ENCODE assay signal across 15 cellular contexts in the genomic region with DNA sequence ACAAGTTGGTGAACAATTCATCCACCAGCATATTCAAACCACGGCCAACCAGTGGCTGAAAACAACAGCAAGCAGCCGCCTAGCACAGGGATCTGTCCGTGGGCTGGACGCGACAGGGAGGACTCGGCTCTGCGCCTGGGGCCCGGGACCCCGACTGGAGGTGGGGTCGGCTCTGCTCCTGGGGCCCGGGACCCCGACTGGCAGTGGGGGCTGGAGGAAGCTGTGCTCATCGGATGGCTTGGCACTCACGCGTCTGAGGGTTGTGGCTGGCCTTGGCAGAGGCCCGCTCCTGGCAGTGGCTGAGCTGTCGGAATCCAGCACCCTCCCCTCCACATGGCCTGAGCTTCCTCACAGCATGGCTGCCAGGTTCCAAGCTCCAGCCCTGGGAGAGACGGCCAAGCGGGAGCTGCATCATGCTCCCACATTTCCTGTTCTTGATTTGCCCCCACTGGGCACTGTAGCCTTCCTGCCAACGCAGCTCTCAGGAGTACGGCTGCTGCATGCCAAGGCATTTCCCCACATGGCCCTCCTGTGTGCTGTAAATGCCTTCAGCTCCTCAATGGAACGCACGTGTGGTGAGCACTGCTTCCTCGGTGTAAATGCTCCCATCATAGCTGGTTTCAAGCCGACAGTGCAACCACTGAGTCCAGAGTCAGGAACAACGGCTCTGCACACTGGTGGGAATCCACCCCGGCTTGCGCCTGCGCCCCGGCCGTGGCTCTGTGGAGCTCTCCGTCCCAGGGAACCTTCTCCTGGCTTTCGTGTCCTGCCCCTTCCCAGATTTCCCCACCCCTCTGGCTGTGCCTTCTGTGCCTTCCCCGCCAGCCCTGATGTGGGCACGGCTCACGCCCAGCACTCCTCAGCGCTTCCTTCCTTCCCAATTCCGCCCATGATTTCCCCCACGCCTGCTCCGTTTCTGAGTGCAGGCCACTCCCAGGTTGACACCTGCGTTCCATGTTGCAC. TPM values are rescaled to one million over a fixed set of nuclear protein-coding genes. Genes with fewer than 3 reads are reported as not detected.
DNase-seq lines count a peak whose midpoint lies in the region.
"Had no signal": no experiment of that assay in that cellular context is flagged by ENCODE, and none has a peak within 500 bp of the region (broad histone marks: within the 10 kb centered on the region; RNA-seq: fewer than 3 reads in every experiment).

No MANE protein-coding gene starts in this region.

- H3K36me3 ChIP-seq in BLaER1, result no peaks in the 10 kb centered on the region

- DNase-seq in G401 (ENCODE audit: low spot score) (peak; percentile 90), cerebellum (ENCODE audit: low spot score) (peak; percentile 74), occipital lobe (lab: John Stamatoyannopoulos, UW) (peak; percentile 17), hippocampal formation (lab: John Stamatoyannopoulos, UW) (no peak)
- DNase-seq in activated CD4-positive, alpha-beta T cell treated with anti-CD3 and anti-CD28 coated beads for 48 hours, result no peak
- DNase-seq in stimulated activated naive CD4-positive, alpha-beta T cell treated with Interleukin-2 at 50 U/mL for 16 hours (lab: John Stamatoyannopoulos, UW), result no peak
- DNase-seq: ACHN, Calu3, DMS79 treated with DMSO at 0.1 percent for 48 hours, GM23248, HCEC 1CT had no signal

- H3K27me3 ChIP-seq in BLaER1, result no peaks in the 10 kb centered on the region; the same call in 1 of the 2 replicates

- H3K9me3 ChIP-seq in BLaER1, result peaks cover 19% of the 10 kb centered on the region

- peaks cover 23% of the 10 kb centered on the region for H3K4me1 ChIP-seq in BLaER1

- in situ Hi-C loops in G401 (cut with HindIII; ENCODE audit: low sequenced_read_pairs), result no loop called here

- H3K4me3 ChIP-seq in BLaER1, result no peak overlapping the region
- H3K4me3 ChIP-seq: GM12878, GM23248 had no signal

- H3K9ac ChIP-seq in BLaER1, result no peak overlapping the region
- H3K9ac ChIP-seq: GM23248 had no signal

- no peak overlapping the region for H3K27ac ChIP-seq in BLaER1
- H3K27ac ChIP-seq: GM23248 had no signal

- 0 out of 2 replicates have a peak overlapping the region, but pooled peaks have one; percentile 19 for H3K4me2 ChIP-seq in BLaER1

- no peaks in the 10 kb centered on the region for H4K20me1 ChIP-seq in BLaER1

RNA-seq across cellular contexts. Expression of a gene that starts 7.3 kb away (rescaled TPM):
- 0.10 TPM in 1 of 2 replicates, not detected in the other for total RNA-seq in G401 (2014; rRNA removed; shearing (Covaris generic))
- total RNA-seq in cerebellum (23.1 TPM), occipital lobe (1.4 TPM)
- total RNA-seq: CD8-positive, alpha-beta T cell; GM12878; HT-29 had no signal

Comparison
In these comparisons a context has a peak if more than half of its experiments do, and no peak if none do; other contexts are left out.
1. DNase-seq: peak in G401 (single experiment), cerebellum (single experiment) and occipital lobe (single experiment); none in activated CD4-positive, alpha-beta T cell treated with anti-CD3 and anti-CD28 coated beads for 48 hours (single experiment), hippocampal formation (0 of 2) and stimulated activated naive CD4-positive, alpha-beta T cell treated with Interleukin-2 at 50 U/mL for 16 hours (single experiment).
2. RNA of a gene that starts 7.3 kb away (total RNA-seq): 23.1 TPM in cerebellum (single experiment); 1.4 TPM in occipital lobe (single experiment) and 0.10 TPM in G401; every median in the first group is over 10 times any median in the second.